In the genomic region with DNA sequence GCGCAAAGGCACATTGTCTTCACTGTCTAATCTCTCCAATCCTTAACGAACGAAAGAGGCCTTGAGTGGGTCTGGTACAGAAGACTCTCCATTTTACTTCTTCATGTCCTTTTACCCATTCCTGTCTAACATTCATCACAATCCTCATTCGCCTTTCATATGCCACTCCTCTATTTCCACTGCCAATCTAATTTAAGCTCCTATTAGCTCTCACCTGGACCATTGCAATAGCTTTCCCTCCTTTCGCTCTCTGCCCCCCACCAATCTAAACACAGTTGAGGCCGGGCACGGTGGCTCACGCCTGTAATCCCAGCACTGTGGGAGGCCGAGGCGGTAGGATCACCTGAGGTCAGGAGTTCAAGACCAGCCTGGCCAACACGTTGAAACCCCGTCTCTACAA, we compare ENCODE assay signal across 10 cellular contexts. TPM values are rescaled to one million over a fixed set of nuclear protein-coding genes. Genes with fewer than 3 reads are reported as not detected.
DNase-seq lines count a peak whose midpoint lies in the region; ATAC-seq and TF ChIP-seq lines count a peak whose summit lies in the region.
"Had no signal": no experiment of that assay in that cellular context is flagged by ENCODE, and none has a peak within 500 bp of the region (broad histone marks: within the 10 kb centered on the region; RNA-seq: fewer than 3 reads in every experiment).

No MANE protein-coding gene starts in this region.

- H3K27ac ChIP-seq in SJCRH30: no peak overlapping the region
- H3K27ac ChIP-seq in hepatocyte: no peak overlapping the region

- ATAC-seq in stimulated activated effector memory CD8-positive, alpha-beta T cell treated with anti-CD3 and anti-CD28 coated beads, Interleukin-12 subunit alpha, Interleukin-12 subunit beta, amount 100 ng/mL, for 72 hours: no peak

- H3K4me1 ChIP-seq in SJCRH30 (no peaks in the 10 kb centered on the region; the same call in 1 of the 2 replicates), hepatocyte (ENCODE audit: insufficient read depth) (peaks cover 18% of the 10 kb centered on the region)

- H3K9me3 Mint-ChIP-seq in T-helper 2 cell treated with Interferon-gamma antibody and Interleukin-4, amounts not matched to agents 5 μg/mL and 100 μg/mL, for 36 hours: no peaks in the 10 kb centered on the region
- H3K9me3 Mint-ChIP-seq in stimulated activated effector memory CD8-positive, alpha-beta T cell treated with anti-CD3 and anti-CD28 coated beads, Interleukin-12 subunit alpha, Interleukin-12 subunit beta, amount 100 ng/mL, for 72 hours: no peaks in the 10 kb centered on the region

- H3K4me1 Mint-ChIP-seq in T-helper 2 cell treated with Interferon-gamma antibody and Interleukin-4, amounts not matched to agents 5 μg/mL and 100 μg/mL, for 36 hours (ENCODE audit: low read depth): peaks cover 18% of the 10 kb centered on the region
- H3K4me1 Mint-ChIP-seq in stimulated activated effector memory CD8-positive, alpha-beta T cell treated with anti-CD3 and anti-CD28 coated beads, Interleukin-12 subunit alpha, Interleukin-12 subunit beta, amount 100 ng/mL, for 72 hours: peaks cover 31% of the 10 kb centered on the region

- H2AFZ ChIP-seq in hepatocyte: peak overlapping the region; percentile 52

- H3K79me2 ChIP-seq in hepatocyte: peaks cover 35% of the 10 kb centered on the region

- TF ChIP-seq CTCF in hepatocyte (IDR thresholded peaks at IDR 0.05; ENCODE audit: poor library complexity): no peak

- H3K9me3 ChIP-seq in SJCRH30 (replicated peaks) (no peaks in the 10 kb centered on the region), hepatocyte (ENCODE audit: low read depth) (no peaks in the 10 kb centered on the region)

- H3K36me3 ChIP-seq in SJCRH30 (no peaks in the 10 kb centered on the region), hepatocyte (replicated peaks; ENCODE audit: insufficient read depth, low read depth) (no peaks in the 10 kb centered on the region)

- H3K27me3 ChIP-seq in SJCRH30 (no peaks in the 10 kb centered on the region; the same call in 1 of the 2 replicates), hepatocyte (peaks cover 4% of the 10 kb centered on the region)

- H3K27ac Mint-ChIP-seq in T-helper 2 cell treated with Interferon-gamma antibody and Interleukin-4, amounts not matched to agents 5 μg/mL and 100 μg/mL, for 36 hours: peak overlapping the region; percentile 73
- H3K27ac Mint-ChIP-seq in stimulated activated effector memory CD8-positive, alpha-beta T cell treated with anti-CD3 and anti-CD28 coated beads, Interleukin-12 subunit alpha, Interleukin-12 subunit beta, amount 100 ng/mL, for 72 hours: peak overlapping the region; percentile 97

- peak overlapping the region; percentile 72 for H3K4me2 ChIP-seq in hepatocyte

- H3K27me3 Mint-ChIP-seq in T-helper 2 cell treated with Interferon-gamma antibody and Interleukin-4, amounts not matched to agents 5 μg/mL and 100 μg/mL, for 36 hours (ENCODE audit: low read depth): peaks cover 6% of the 10 kb centered on the region

- peaks cover 5% of the 10 kb centered on the region for H3K36me3 Mint-ChIP-seq in T-helper 2 cell treated with Interferon-gamma antibody and Interleukin-4, amounts not matched to agents 5 μg/mL and 100 μg/mL, for 36 hours (ENCODE audit: low read depth)
- peaks cover 20% of the 10 kb centered on the region for H3K36me3 Mint-ChIP-seq in stimulated activated effector memory CD8-positive, alpha-beta T cell treated with anti-CD3 and anti-CD28 coated beads, Interleukin-12 subunit alpha, Interleukin-12 subunit beta, amount 100 ng/mL, for 72 hours

- 75% methylated on average over 12 of the region's 12 CpGs for WGBS in hepatocyte (ENCODE audit: low lambda C conversion rate, missing lambda C conversion rate)

- H3K9me2 ChIP-seq in hepatocyte (replicated peaks; ENCODE audit: insufficient read depth): no peaks in the 10 kb centered on the region

- peak overlapping the region; percentile 65 for H3K4me3 ChIP-seq in SJCRH30
- H3K4me3 ChIP-seq in hepatocyte: no peak overlapping the region

- no peak for DNase-seq in T-helper 2 cell treated with Interferon-gamma antibody and Interleukin-4, amounts not matched to agents 5 μg/mL and 100 μg/mL, for 36 hours (ENCODE audit: low spot score)
- no peak for DNase-seq in T-helper 2 cell
- DNase-seq in SJCRH30: no peak
- DNase-seq in hepatocyte (ENCODE audit: low spot score): no peak
- no peak for DNase-seq in stimulated activated effector memory CD8-positive, alpha-beta T cell treated with anti-CD3 and anti-CD28 coated beads, Interleukin-12 subunit alpha, Interleukin-12 subunit beta, amount 100 ng/mL, for 72 hours (ENCODE audit: low spot score in 2 of 2)
- DNase-seq in SHP77 (lab: John Stamatoyannopoulos, UW): no peak
- DNase-seq in NCI-H748 treated with DMSO at 0.1 percent for 48 hours (lab: John Stamatoyannopoulos, UW): no peak
- no peak for DNase-seq in AG20443 (ENCODE audit: low spot score)

- peak overlapping the region; percentile 67 for H3K4me3 Mint-ChIP-seq in T-helper 2 cell treated with Interferon-gamma antibody and Interleukin-4, amounts not matched to agents 5 μg/mL and 100 μg/mL, for 36 hours
- H3K4me3 Mint-ChIP-seq in stimulated activated effector memory CD8-positive, alpha-beta T cell treated with anti-CD3 and anti-CD28 coated beads, Interleukin-12 subunit alpha, Interleukin-12 subunit beta, amount 100 ng/mL, for 72 hours: peak overlapping the region; percentile 87

- H4K20me1 ChIP-seq in hepatocyte (ENCODE audit: insufficient read depth, poor library complexity, severe bottlenecking): no peaks in the 10 kb centered on the region

RNA-seq across cellular contexts. Expression of a gene that starts 6.3 kb away (rescaled TPM):
- total RNA-seq in SJCRH30 (2014; rRNA removed; shearing (Covaris generic)): not detected in 2 replicates
- not detected in 2 replicates for total RNA-seq in hepatocyte
- not detected in 2 replicates for polyA plus RNA-seq in hepatocyte
- total RNA-seq: A172, NCI-H460 had no signal

RNA-seq across cellular contexts. Expression of a gene that starts 11.4 kb away (rescaled TPM):
- total RNA-seq in SJCRH30 (2014; rRNA removed; shearing (Covaris generic)): 8.4 and 9.4 TPM in 2 replicates
- 10.5 and 10.8 TPM in 2 replicates for total RNA-seq in hepatocyte
- polyA plus RNA-seq in hepatocyte: 3.6 and 9.0 TPM in 2 replicates

RNA-seq across cellular contexts. Expression of a gene that starts 20.2 kb away (rescaled TPM):
- total RNA-seq in SJCRH30 (2014; rRNA removed; shearing (Covaris generic)): 113 and 123 TPM in 2 replicates
- total RNA-seq in hepatocyte: 87.0 and 100 TPM in 2 replicates
- polyA plus RNA-seq in hepatocyte: 69.8 and 76.1 TPM in 2 replicates

RNA-seq across cellular contexts. Expression of a gene that starts 29.5 kb away (rescaled TPM):
- total RNA-seq in SJCRH30 (2014; rRNA removed; shearing (Covaris generic)): not detected in 2 replicates
- total RNA-seq in hepatocyte: 0.03 TPM in 1 of 2 replicates, not detected in the other
- not detected in 2 replicates for polyA plus RNA-seq in hepatocyte
- total RNA-seq: A172, NCI-H460 had no signal
